Comparison of ENCODE assay signal across 8 cellular contexts in genomic region chr11:44133335-44133946, GRCh38. TPM values are rescaled to one million over a fixed set of nuclear protein-coding genes. Genes with fewer than 3 reads are reported as not detected.
A peak's percentile ranks its signal among the peaks of the same experiment; 100 is the strongest.
DNase-seq lines count a peak whose midpoint lies in the region; ATAC-seq and TF ChIP-seq lines count a peak whose summit lies in the region.

No MANE protein-coding gene starts in this region.

- POLR2A ChIA-PET in RWPE1 (lab: Yijun Ruan, JAX; ENCODE audit: low non-redundant PET): interaction anchor here (0.6 kb wide), 1 partner anchor 298 kb away, joined by 3 read pairs; no protein-coding TSS in a partner anchor

- H3K9me2 ChIP-seq in GM23248 (ENCODE audit: insufficient read depth): no peaks in the 10 kb centered on the region

- 95% methylated on average over 1 of the region's 1 CpG for WGBS in GM23248 (ENCODE audit: low coverage in 1 of 2, low lambda C conversion rate in 2 of 2, missing lambda C conversion rate in 2 of 2), 2 experiments

- no peak overlapping the region for H3K4me2 ChIP-seq in GM23248 (ENCODE audit: unreplicated experiment)

- CTCF ChIA-PET in RWPE1 (lab: Yijun Ruan, JAX): interaction anchor here (0.6 to 2.0 kb wide), 7 partner anchors 9 to 787 kb away, joined by 3 to 4 read pairs (median 4); no protein-coding TSS in a partner anchor

- no peak overlapping the region for H2AFZ ChIP-seq in GM23248

- no peaks in the 10 kb centered on the region for H3F3A ChIP-seq in GM23248 (ENCODE audit: insufficient read depth)

- H3K36me3 ChIP-seq in GM23248 (ENCODE audit: low read depth): no peaks in the 10 kb centered on the region; the same call in 1 of the 2 replicates

- H3K79me2 ChIP-seq in GM23248 (ENCODE audit: insufficient read depth): no peaks in the 10 kb centered on the region

- H3K9me3 ChIP-seq in GM23248 (ENCODE audit: low read depth): no peaks in the 10 kb centered on the region

- no peak overlapping the region for H3K9ac ChIP-seq in GM23248

- H3K4me3 ChIP-seq in GM23248 (no peak overlapping the region), fibroblast of the aortic adventitia (ENCODE audit: low read depth, low read length) (no peak overlapping the region)

- intact Hi-C loops in sciatic nerve (cut with DNase I): no loop called here

- no peaks in the 10 kb centered on the region for H3K27me3 ChIP-seq in GM23248 (replicated peaks; ENCODE audit: insufficient read depth)

- ATAC-seq in sciatic nerve (peak; percentile 62), GM18867 (IDR thresholded peaks at IDR 0.05; ENCODE audit: unreplicated experiment) (no peak), GM18873 (IDR thresholded peaks at IDR 0.05; ENCODE audit: low FRiP score, unreplicated experiment) (no peak)

- in situ Hi-C loops in GM23248 (cut with MboI): loop anchor here (10.0 kb wide), 1 partner anchor 401 kb away; no protein-coding TSS in a partner anchor

- DNase-seq in AG08395 (ENCODE audit: low spot score) (peak; percentile 62), GM23248 (peak; percentile 66), RWPE1 (ENCODE audit: low spot score) (peak; percentile 30), fibroblast of the aortic adventitia (ENCODE audit: low read depth) (peak; percentile 71), sciatic nerve (ENCODE audit: low spot score) (no peak), middle frontal gyrus (ENCODE audit: extremely low spot score, low spot score) (no peak)

- TF ChIP-seq CTCF in RWPE1 (conservative IDR thresholded peaks at IDR 0.05; ENCODE audit: low read depth) (peak; percentile 63), fibroblast of the aortic adventitia (IDR thresholded peaks at IDR 0.05; ENCODE audit: insufficient read depth, low read length) (peak; percentile 69)

- H4K20me1 ChIP-seq in GM23248 (ENCODE audit: insufficient read depth): no peaks in the 10 kb centered on the region

- H3K27ac ChIP-seq in GM23248 (no peak overlapping the region), RWPE1 (no peak overlapping the region)

- H3K4me1 ChIP-seq in GM23248 (ENCODE audit: insufficient read depth): peaks cover 4% of the 10 kb centered on the region

RNA-seq across cellular contexts. Expression of gene EXT2, which starts 38.0 kb away (rescaled TPM):
- total RNA-seq in GM23248 (2014; rRNA removed; shearing (Covaris generic)): 127 and 209 TPM in 2 replicates
- polyA plus RNA-seq in GM23248 (2016; fragmentation: Nextera tagmentation; extraction: Ambion mirVana): 99.8 and 104 TPM in 2 replicates
- total RNA-seq in fibroblast of the aortic adventitia (ENCODE audit: low replicate concordance) (100 and 148 TPM in 2 replicates), sciatic nerve (58.7 TPM)

Comparison
In these comparisons a context has a peak if more than half of its experiments do, and no peak if none do; other contexts are left out.
1. DNase-seq: peak in AG08395 (single experiment), GM23248 (single experiment), RWPE1 (single experiment) and fibroblast of the aortic adventitia (single experiment); none in sciatic nerve (single experiment) and middle frontal gyrus (single experiment).